In the genomic region with DNA sequence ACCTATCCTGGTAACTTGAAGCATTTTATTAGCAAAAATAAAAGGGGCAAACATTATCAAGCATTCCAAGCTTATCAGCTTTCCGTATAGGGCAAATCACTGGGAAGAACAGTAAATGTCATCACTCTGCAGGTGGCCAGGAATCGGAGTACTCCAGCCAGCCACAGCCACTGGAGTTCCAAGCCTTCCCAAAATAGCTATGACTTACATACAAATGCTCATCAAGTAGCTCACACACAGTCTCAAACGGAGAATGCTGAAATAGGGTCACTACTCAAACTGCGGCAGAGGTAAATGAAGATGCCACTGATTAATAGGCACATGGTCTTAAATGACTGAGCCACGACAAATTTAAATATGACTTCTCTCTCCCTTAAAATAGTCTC, we compare ENCODE assay signal across 10 cellular contexts. TPM values are rescaled to one million over a fixed set of nuclear protein-coding genes. Genes with fewer than 3 reads are reported as not detected.
DNase-seq lines count a peak whose midpoint lies in the region; ATAC-seq and TF ChIP-seq lines count a peak whose summit lies in the region.
"Had no signal": no experiment of that assay in that cellular context is flagged by ENCODE, and none has a peak within 500 bp of the region (broad histone marks: within the 10 kb centered on the region; RNA-seq: fewer than 3 reads in every experiment).

No MANE protein-coding gene starts in this region.

- H3K4me3 Mint-ChIP-seq in natural killer cell: peak overlapping the region; percentile 93

- peak overlapping the region; percentile 27 for H3K4me3 ChIP-seq in endocrine pancreas (ENCODE audit: control insufficient read depth, insufficient read depth, low read length)
- no peak overlapping the region for H3K4me3 ChIP-seq in body of pancreas
- H3K4me3 ChIP-seq: upper lobe of right lung had no signal

- 52 to 53% methylated on average over 5 of the region's 5 CpGs for WGBS in body of pancreas, 2 donors

- H3K4me1 ChIP-seq in endocrine pancreas (ENCODE audit: control insufficient read depth, insufficient read depth, low read length) (peaks cover 10% of the 10 kb centered on the region), body of pancreas (peaks cover 15% of the 10 kb centered on the region)

- TF ChIP-seq POLR2A in body of pancreas (IDR thresholded peaks at IDR 0.05): no peak

- intact Hi-C loops in natural killer cell (cut with micrococcal nuclease): loop anchor here (10.0 kb wide), 2 partner anchors 98 to 532 kb away; a partner anchor contains a TSS
- intact Hi-C loops in body of pancreas (cut with DNase I): no loop called here

- H3K4me1 Mint-ChIP-seq in natural killer cell: peaks cover 73 to 75% of the 10 kb centered on the region in 2 donors

- H3K36me3 ChIP-seq in endocrine pancreas (ENCODE audit: control insufficient read depth, insufficient read depth, low read length): no peaks in the 10 kb centered on the region
- H3K36me3 ChIP-seq in body of pancreas (replicated peaks in 1 of 2; ENCODE audit: insufficient read depth in 1 of 2, low read depth in 2 of 2): no peaks in the 10 kb centered on the region
- H3K36me3 ChIP-seq: upper lobe of right lung had no signal

- H3K27me3 Mint-ChIP-seq in natural killer cell (ENCODE audit: low read depth in 2 of 2): no peaks in the 10 kb centered on the region

- H3K9me3 ChIP-seq in endocrine pancreas (ENCODE audit: control insufficient read depth, low read length) (no peaks in the 10 kb centered on the region), body of pancreas (no peaks in the 10 kb centered on the region)
- H3K9me3 ChIP-seq: upper lobe of right lung had no signal

- H3K9ac ChIP-seq in endocrine pancreas (ENCODE audit: control insufficient read depth, insufficient read depth, low read length): peak overlapping the region; percentile 39

- no peaks in the 10 kb centered on the region for H3K36me3 Mint-ChIP-seq in natural killer cell

- peak; percentile 5 for DNase-seq in Daoy (ENCODE audit: low read depth)
- DNase-seq in NCI-H82 treated with DMSO at 0.1 percent for 48 hours (lab: John Stamatoyannopoulos, UW; ENCODE audit: unreplicated experiment): peak; percentile 13
- no peak for DNase-seq in natural killer cell
- no peak for DNase-seq in body of pancreas
- DNase-seq in NK-92 treated with Interleukin-12 subunit alpha and Interleukin-12 subunit beta, amount 100 ng/mL, for 24 hours (lab: John Stamatoyannopoulos, UW): no peak
- no peak for DNase-seq in NCI-H510A treated with DMSO at 0.1 percent for 48 hours (lab: John Stamatoyannopoulos, UW)
- no peak for DNase-seq in NCI-H2171 (lab: John Stamatoyannopoulos, UW)
- DNase-seq: NCI-H1417 treated with DMSO at 0.1 percent for 48 hours, upper lobe of right lung had no signal

- peak overlapping the region; percentile 80 to 82 for H3K27ac Mint-ChIP-seq in natural killer cell

- H3K27me3 ChIP-seq in endocrine pancreas (ENCODE audit: control insufficient read depth, insufficient read depth, low read length) (no peaks in the 10 kb centered on the region), body of pancreas (no peaks in the 10 kb centered on the region)
- H3K27me3 ChIP-seq: upper lobe of right lung had no signal

- TF ChIP-seq CTCF in natural killer cell (IDR thresholded peaks at IDR 0.05) (no peak), body of pancreas (IDR thresholded peaks at IDR 0.05) (no peak)

- no peak for ATAC-seq in natural killer cell
- no peak for ATAC-seq in body of pancreas
- ATAC-seq: upper lobe of right lung had no signal

- no peaks in the 10 kb centered on the region for H3K9me3 Mint-ChIP-seq in natural killer cell

- no peak overlapping the region for H3K27ac ChIP-seq in body of pancreas
- H3K27ac ChIP-seq: upper lobe of right lung had no signal

RNA-seq across cellular contexts. Expression of a gene that starts 2.1 kb away (rescaled TPM):
- 29.7 and 29.9 TPM in 2 replicates for total RNA-seq in Daoy (2014; rRNA removed; shearing (Covaris generic))
- total RNA-seq in natural killer cell (100 to 1,000 TPM; 118 to 160 (median 132) TPM), body of pancreas (10 to 100 TPM; 17.9 to 31.0 TPM)

RNA-seq across cellular contexts. Expression of a gene that starts 31.4 kb away (rescaled TPM):
- not detected in 2 replicates for total RNA-seq in Daoy (2014; rRNA removed; shearing (Covaris generic))
- total RNA-seq in natural killer cell (not detected), body of pancreas (not detected)
- total RNA-seq: upper lobe of right lung had no signal

Comparison
In these comparisons a context has a peak if more than half of its experiments do, and no peak if none do; other contexts are left out.
1. DNase-seq: peak in Daoy (single experiment) and NCI-H82 treated with DMSO at 0.1 percent for 48 hours (single experiment); none in natural killer cell (single experiment), body of pancreas (0 of 4), NK-92 treated with Interleukin-12 subunit alpha and Interleukin-12 subunit beta, amount 100 ng/mL, for 24 hours (single experiment), NCI-H510A treated with DMSO at 0.1 percent for 48 hours (single experiment) and NCI-H2171 (single experiment).